24 cellular contexts compared by ENCODE assay signal in the genomic region with DNA sequence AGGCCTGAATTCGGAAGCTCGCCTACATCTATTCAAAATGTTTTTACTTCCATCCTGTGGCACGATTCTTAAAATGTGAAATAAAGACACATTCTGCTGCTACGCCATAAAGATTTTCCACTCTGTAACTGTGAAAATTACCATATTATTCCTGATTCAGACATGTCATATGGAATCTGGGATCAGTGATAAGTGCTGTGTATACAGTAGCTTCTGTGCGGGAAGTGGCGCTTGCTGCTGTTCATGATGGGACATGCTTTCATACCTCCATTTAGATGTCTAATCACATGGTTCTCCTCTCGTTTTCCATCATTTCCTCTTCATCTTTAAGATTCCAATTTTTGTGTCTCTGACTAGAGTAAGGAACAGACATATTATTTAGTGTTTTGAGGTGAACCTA.
"Had no signal": no experiment of that assay in that cellular context is flagged by ENCODE, and none has a peak within 500 bp of the region (broad histone marks: within the 10 kb centered on the region; RNA-seq: fewer than 3 reads in every experiment).

No MANE protein-coding gene starts in this region.

- H3K9me3 Mint-ChIP-seq: dendritic cell treated with granulocyte-macrophage colony-stimulating factor and Interleukin-4, amounts not matched to agents 40 ng/mL and 50 ng/mL, for 4 days had no signal

- H3K27me3 Mint-ChIP-seq: dendritic cell treated with granulocyte-macrophage colony-stimulating factor and Interleukin-4, amounts not matched to agents 40 ng/mL and 50 ng/mL, for 4 days; effector memory CD8-positive, alpha-beta T cell had no signal

- H3K4me3 ChIP-seq: colonic mucosa, coronary artery, dorsolateral prefrontal cortex, esophagus muscularis mucosa, esophagus squamous epithelium, gastrocnemius medialis, gastroesophageal sphincter, heart left ventricle, heart right ventricle had no signal

- H3K27ac Mint-ChIP-seq: dendritic cell treated with granulocyte-macrophage colony-stimulating factor and Interleukin-4, amounts not matched to agents 40 ng/mL and 50 ng/mL, for 4 days; effector memory CD8-positive, alpha-beta T cell; endodermal cell had no signal

- DNase-seq: colonic mucosa; cortex of kidney; dermis blood vessel endothelial cell; dorsolateral prefrontal cortex; effector CD4-positive, alpha-beta T cell; effector CD8-positive, alpha-beta T cell; effector memory CD4-positive, alpha-beta T cell; effector memory CD8-positive, alpha-beta T cell; endodermal cell; erythroblast; esophagus squamous epithelium; foreskin fibroblast; foreskin keratinocyte; foreskin melanocyte; gastrocnemius medialis; glutamatergic neuron; head of caudate nucleus; heart left ventricle; heart right ventricle had no signal

- H3K36me3 ChIP-seq: colonic mucosa, esophagus muscularis mucosa, esophagus squamous epithelium, gastrocnemius medialis, gastroesophageal sphincter, heart left ventricle, heart right ventricle had no signal

- H3K27ac ChIP-seq: colonic mucosa, coronary artery, dorsolateral prefrontal cortex, epithelial cell of prostate, esophagus muscularis mucosa, esophagus squamous epithelium, foreskin keratinocyte, gastrocnemius medialis, gastroesophageal sphincter, heart left ventricle, heart right ventricle had no signal

- H3K27me3 ChIP-seq: colonic mucosa, dorsolateral prefrontal cortex, esophagus muscularis mucosa, esophagus squamous epithelium, foreskin keratinocyte, gastrocnemius medialis, gastroesophageal sphincter, heart right ventricle had no signal

- H3K4me3 Mint-ChIP-seq: dendritic cell treated with granulocyte-macrophage colony-stimulating factor and Interleukin-4, amounts not matched to agents 40 ng/mL and 50 ng/mL, for 4 days; effector memory CD8-positive, alpha-beta T cell; endodermal cell had no signal

- H3K9me3 ChIP-seq: colonic mucosa, esophagus muscularis mucosa, esophagus squamous epithelium, gastrocnemius medialis, gastroesophageal sphincter, heart left ventricle had no signal
